Comparison of ENCODE assay signal across 24 cellular contexts in genomic region chr2:12835733-12836132, GRCh38.
"Had no signal": no experiment of that assay in that cellular context is flagged by ENCODE, and none has a peak within 500 bp of the region (broad histone marks: within the 10 kb centered on the region; RNA-seq: fewer than 3 reads in every experiment).

No MANE protein-coding gene starts in this region.

- H3K36me3 ChIP-seq: Peyer's patch, WERI-Rb-1 had no signal

- DNase-seq: activated CD4-positive, alpha-beta memory T cell treated with anti-CD3 and anti-CD28 coated beads, Interleukin-2, amount 10 ng/mL, durations not matched to agents 7 days and 5 days; activated CD4-positive, alpha-beta T cell treated with anti-CD3 and anti-CD28 coated beads for 36 hours; activated CD4-positive, alpha-beta T cell treated with anti-CD3 and anti-CD28 coated beads, Interleukin-2, amount 50 U/mL, for 1 hour; activated gamma-delta T cell; activated naive CD4-positive, alpha-beta T cell treated with anti-CD3 and anti-CD28 coated beads for 36 hours; activated T-cell treated with anti-CD3 and anti-CD28 coated beads for 4 hours; activated T-cell treated with anti-CD3 and anti-CD28 coated beads, Interleukin-2, amount 50 U/mL, for 48 hours; amygdala; cerebellar nuclear complex; MM.1S; NCI-H1105; NCI-H1436; NCI-H1694 treated with DMSO at 0.1 percent for 48 hours; NCI-H2029 treated with DMSO at 0.1 percent for 48 hours; NCI-H510A treated with DMSO at 0.1 percent for 48 hours; Peyer's patch; SHP77 treated with DMSO at 0.1 percent for 48 hours; T-cell; T-helper 2 cell; T1000; WERI-Rb-1 had no signal

- ATAC-seq: activated CD4-positive, alpha-beta T cell treated with anti-CD3 and anti-CD28 coated beads for 36 hours; activated T-helper 17 cell treated with anti-CD3 and anti-CD28 coated beads, Interleukin-2, amount 50 U/mL, for 72 hours; T-cell had no signal

- H3K27ac ChIP-seq: KMS-11, Peyer's patch, RWPE1, WERI-Rb-1 had no signal

- H3K4me3 ChIP-seq: Peyer's patch had no signal

- H3K9me3 ChIP-seq: Peyer's patch had no signal

- H3K4me1 ChIP-seq: Peyer's patch had no signal

- H3K27me3 ChIP-seq: Peyer's patch had no signal
